Comparison of ENCODE assay signal across 5 cellular contexts in genomic region chr15:90228960-90229359, GRCh38.
DNase-seq lines count a peak whose midpoint lies in the region; ATAC-seq lines count a peak whose summit lies in the region.
"Had no signal": no experiment of that assay in that cellular context is flagged by ENCODE, and none has a peak within 500 bp of the region (broad histone marks: within the 10 kb centered on the region; RNA-seq: fewer than 3 reads in every experiment).

No MANE protein-coding gene starts in this region.

- H3K27ac ChIP-seq in effector memory CD4-positive, alpha-beta T cell (ENCODE audit: insufficient read depth, low read length, poor library complexity, severe bottlenecking) = peak overlapping the region; percentile 40
- H3K27ac ChIP-seq: skin epidermis had no signal

- no peak for DNase-seq in effector memory CD4-positive, alpha-beta T cell
- DNase-seq: hippocampal formation, SHP77 had no signal

- H3K9me3 ChIP-seq in effector memory CD4-positive, alpha-beta T cell (ENCODE audit: control insufficient read depth, low read length) = no peaks in the 10 kb centered on the region

- peaks cover 41% of the 10 kb centered on the region for H3K36me3 ChIP-seq in effector memory CD4-positive, alpha-beta T cell (ENCODE audit: control insufficient read depth, insufficient read depth, low read length)

- no peak overlapping the region for H3K4me3 ChIP-seq in effector memory CD4-positive, alpha-beta T cell (ENCODE audit: insufficient read depth, low read depth, low read length, poor library complexity, severe bottlenecking)
- H3K4me3 ChIP-seq: skin epidermis had no signal

- H3K27me3 ChIP-seq in effector memory CD4-positive, alpha-beta T cell (replicated peaks; ENCODE audit: control insufficient read depth, insufficient read depth, low read length, poor library complexity, severe bottlenecking) = no peaks in the 10 kb centered on the region

- H3K4me1 ChIP-seq in effector memory CD4-positive, alpha-beta T cell (ENCODE audit: control insufficient read depth, insufficient read depth, low read length, poor library complexity, severe bottlenecking) = peaks cover 36% of the 10 kb centered on the region

- no peak for ATAC-seq in GM19397 (IDR thresholded peaks at IDR 0.05; ENCODE audit: unreplicated experiment)
